10 cellular contexts compared by ENCODE assay signal in genomic region chr1:25163986-25164385, GRCh38.
"Had no signal": no experiment of that assay in that cellular context is flagged by ENCODE, and none has a peak within 500 bp of the region (broad histone marks: within the 10 kb centered on the region; RNA-seq: fewer than 3 reads in every experiment).

No MANE protein-coding gene starts in this region.

- DNase-seq: GM23248, GOT3, H7, HFFc6, IMR-90, KG1 had no signal

- H2AFZ ChIP-seq: GM23248 had no signal

- H3K27ac ChIP-seq: GM23248, HL-60 had no signal

- H3K4me1 ChIP-seq: HAP-1 had no signal

- ATAC-seq: HCT116, K562 had no signal

- H3K9me3 ChIP-seq: HAP-1 had no signal

- H3K9ac ChIP-seq: GM23248 had no signal

- H3K36me3 ChIP-seq: HAP-1 had no signal

- FAIRE-seq: K562 had no signal

- H3K4me3 ChIP-seq: GM23248, HAP-1, K562 had no signal
